Comparison of ENCODE assay signal across 9 cellular contexts in the genomic region with DNA sequence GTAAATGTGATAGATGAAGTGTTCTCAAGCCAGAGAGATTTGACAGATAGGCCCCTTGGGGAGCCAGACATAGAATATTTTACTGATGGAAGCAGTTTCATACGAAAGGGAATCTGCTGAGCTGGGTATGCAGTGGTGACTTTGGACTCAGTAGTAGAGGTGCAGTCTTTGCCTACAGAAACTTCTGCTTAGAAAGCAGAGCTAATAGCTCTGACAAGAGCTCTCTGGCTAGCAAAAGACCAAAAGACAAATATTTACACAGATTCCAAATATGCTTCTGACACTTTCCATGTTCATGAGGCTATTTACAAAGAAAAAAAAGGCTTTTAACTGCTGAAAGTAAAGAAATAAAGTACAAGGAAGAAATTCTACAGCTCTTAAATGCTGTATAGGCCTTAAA. TPM values are rescaled to one million over a fixed set of nuclear protein-coding genes. Genes with fewer than 3 reads are reported as not detected.
"Had no signal": no experiment of that assay in that cellular context is flagged by ENCODE, and none has a peak within 500 bp of the region (broad histone marks: within the 10 kb centered on the region; RNA-seq: fewer than 3 reads in every experiment).

No MANE protein-coding gene starts in this region.

RNA-seq across cellular contexts. Expression of a gene that starts 19.9 kb away (rescaled TPM):
- total RNA-seq: activated CD8-positive, alpha-beta memory T cell treated with anti-CD3 and anti-CD28 coated beads, Interleukin-2, amount 10 ng/mL, durations not matched to agents 7 days and 5 days; activated CD8-positive, alpha-beta T cell treated with anti-CD3 and anti-CD28 coated beads for 36 hours; cardiac muscle cell; epithelial cell of proximal tubule; fibroblast of villous mesenchyme; lung microvascular endothelial cell; myocyte; skeletal muscle tissue; temporal lobe had no signal
- polyA plus RNA-seq: cardiac muscle cell had no signal
